15 cellular contexts compared by ENCODE assay signal in the genomic region with DNA sequence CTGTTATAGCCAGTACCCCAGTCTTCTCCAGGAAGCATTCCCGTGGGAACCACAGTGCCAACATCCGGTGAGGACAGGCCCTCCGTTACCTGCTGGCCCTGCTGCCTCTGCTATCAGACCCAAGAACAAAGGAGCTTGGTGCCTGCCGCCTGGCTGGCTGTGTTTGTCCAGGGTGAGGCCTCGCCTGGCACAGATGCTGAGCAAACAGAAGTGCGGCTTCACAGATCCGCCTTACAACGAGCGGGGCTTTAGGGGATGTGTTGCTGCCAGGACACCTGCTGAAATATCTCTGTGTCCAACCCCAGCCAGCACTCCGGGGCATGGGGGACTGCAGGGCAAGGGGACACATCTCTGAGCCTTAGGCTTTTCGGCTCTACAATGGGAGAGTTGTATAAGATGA. TPM values are rescaled to one million over a fixed set of nuclear protein-coding genes. Genes with fewer than 3 reads are reported as not detected.
DNase-seq lines count a peak whose midpoint lies in the region; ATAC-seq and TF ChIP-seq lines count a peak whose summit lies in the region.
"Had no signal": no experiment of that assay in that cellular context is flagged by ENCODE, and none has a peak within 500 bp of the region (broad histone marks: within the 10 kb centered on the region; RNA-seq: fewer than 3 reads in every experiment).

No MANE protein-coding gene starts in this region.

- peaks cover 0 to 34% (median 14%) of the 10 kb centered on the region in 4 donors for H3K4me1 ChIP-seq in Peyer's patch
- peaks cover 12 to 15% of the 10 kb centered on the region in 2 donors for H3K4me1 ChIP-seq in muscle layer of duodenum (ENCODE audit: control insufficient read depth in 1 of 2, insufficient read depth in 2 of 2, low read length in 2 of 2)

- H3K36me3 ChIP-seq in Peyer's patch (no peaks in the 10 kb centered on the region), muscle layer of duodenum (ENCODE audit: control insufficient read depth in 1 of 2, insufficient read depth in 2 of 2, low read length in 2 of 2) (no peaks in the 10 kb centered on the region)

- H3K27me3 ChIP-seq in Peyer's patch (no peaks in the 10 kb centered on the region), muscle layer of duodenum (ENCODE audit: low read depth, low read length) (no peaks in the 10 kb centered on the region)

- no peak for TF ChIP-seq POLR2A in Peyer's patch (IDR thresholded peaks at IDR 0.05)

- no peak for ATAC-seq in GM21360 (IDR thresholded peaks at IDR 0.05; ENCODE audit: unreplicated experiment)
- no peak for ATAC-seq in GM21423 (IDR thresholded peaks at IDR 0.05; ENCODE audit: unreplicated experiment)
- ATAC-seq: activated CD4-positive, alpha-beta T cell treated with anti-CD3 and anti-CD28 coated beads for 36 hours had no signal

- peak overlapping the region in 1 of 4 donors; percentile 46 for H3K27ac ChIP-seq in Peyer's patch
- peak overlapping the region; percentile 1 for H3K27ac ChIP-seq in muscle layer of duodenum (ENCODE audit: low read length)
- H3K27ac ChIP-seq: parathyroid adenoma had no signal

- H3K9me3 ChIP-seq in Peyer's patch = no peaks in the 10 kb centered on the region
- H3K9me3 ChIP-seq in muscle layer of duodenum (ENCODE audit: control insufficient read depth in 1 of 2, low read length in 2 of 2) = no peaks in the 10 kb centered on the region

- no peak for TF ChIP-seq CTCF in Peyer's patch (IDR thresholded peaks at IDR 0.05)

- DNase-seq in DMS153 (lab: John Stamatoyannopoulos, UW) (peak; percentile 97), NCI-H2029 (lab: John Stamatoyannopoulos, UW) (peak; percentile 95), Peyer's patch (peak in 2 of 3 donors; percentile 77 to 78), NCI-H524 (lab: John Stamatoyannopoulos, UW) (no peak)
- no peak for DNase-seq in activated naive CD4-positive, alpha-beta T cell (lab: John Stamatoyannopoulos, UW)
- DNase-seq: activated CD4-positive, alpha-beta T cell treated with anti-CD3 and anti-CD28 coated beads for 36 hours; DND-41; Kasumi-1; midbrain; NCI-H2171 treated with DMSO at 0.1 percent for 48 hours; T-helper 2 cell had no signal

- H3K4me3 ChIP-seq in Peyer's patch (no peak overlapping the region), muscle layer of duodenum (ENCODE audit: low read depth in 1 of 2, low read length in 2 of 2) (no peak overlapping the region)

RNA-seq across cellular contexts. Expression of gene EPHB3, which starts 2.2 kb away (rescaled TPM):
- total RNA-seq in Peyer's patch = 10 to 100 TPM in 3 of 4 donors, 1 to 10 TPM in 1; 6.0 to 59.4 (median 17.2) TPM
- total RNA-seq: activated CD4-positive, alpha-beta T cell treated with anti-CD3 and anti-CD28 coated beads for 36 hours had no signal

Comparison
In these comparisons a context has a peak if more than half of its experiments do, and no peak if none do; other contexts are left out.
1. DNase-seq: peak in DMS153 (single experiment), NCI-H2029 (single experiment) and Peyer's patch (2 of 3); none in activated naive CD4-positive, alpha-beta T cell (0 of 4) and NCI-H524 (0 of 2).